1 cellular context compared by ENCODE assay signal in the genomic region with DNA sequence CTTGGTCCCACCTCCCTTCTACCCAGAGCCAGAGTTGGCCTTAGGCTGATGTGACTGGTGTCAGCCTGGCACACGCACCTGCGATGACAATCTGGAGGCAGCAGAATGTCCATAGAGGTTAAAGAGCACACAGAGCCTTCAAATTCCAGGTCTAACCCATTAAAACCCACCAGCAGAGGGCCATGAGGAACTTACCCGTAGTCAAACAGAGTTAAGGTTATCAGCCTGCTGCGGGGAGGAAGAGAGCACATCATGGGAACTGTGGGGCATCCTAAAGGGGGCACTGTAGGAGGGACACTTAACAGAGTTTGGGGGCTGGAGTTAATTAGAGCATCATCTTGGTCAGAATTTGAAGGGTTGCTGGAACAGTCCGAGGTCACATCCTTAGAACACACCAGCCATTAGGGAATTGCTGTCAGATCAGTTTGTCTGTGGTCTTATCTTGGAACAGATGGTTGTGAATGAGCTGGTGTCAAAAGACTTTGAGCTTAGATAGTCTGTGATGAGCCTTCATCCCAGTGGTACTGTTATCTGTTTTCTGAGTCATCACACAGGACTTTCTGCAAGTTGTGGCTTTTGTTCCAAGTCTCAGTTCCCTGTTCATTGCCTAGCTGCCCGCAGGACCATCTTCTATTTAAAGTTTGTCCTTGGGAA.
TF ChIP-seq lines count a peak whose summit lies in the region.

No MANE protein-coding gene starts in this region.

TF ChIP-seq in WTC11, 78 proteins besides CTCF, POLR2A, EP300 and RAD21 (continued from another document):
- TF ChIP-seq, protein P1, sequence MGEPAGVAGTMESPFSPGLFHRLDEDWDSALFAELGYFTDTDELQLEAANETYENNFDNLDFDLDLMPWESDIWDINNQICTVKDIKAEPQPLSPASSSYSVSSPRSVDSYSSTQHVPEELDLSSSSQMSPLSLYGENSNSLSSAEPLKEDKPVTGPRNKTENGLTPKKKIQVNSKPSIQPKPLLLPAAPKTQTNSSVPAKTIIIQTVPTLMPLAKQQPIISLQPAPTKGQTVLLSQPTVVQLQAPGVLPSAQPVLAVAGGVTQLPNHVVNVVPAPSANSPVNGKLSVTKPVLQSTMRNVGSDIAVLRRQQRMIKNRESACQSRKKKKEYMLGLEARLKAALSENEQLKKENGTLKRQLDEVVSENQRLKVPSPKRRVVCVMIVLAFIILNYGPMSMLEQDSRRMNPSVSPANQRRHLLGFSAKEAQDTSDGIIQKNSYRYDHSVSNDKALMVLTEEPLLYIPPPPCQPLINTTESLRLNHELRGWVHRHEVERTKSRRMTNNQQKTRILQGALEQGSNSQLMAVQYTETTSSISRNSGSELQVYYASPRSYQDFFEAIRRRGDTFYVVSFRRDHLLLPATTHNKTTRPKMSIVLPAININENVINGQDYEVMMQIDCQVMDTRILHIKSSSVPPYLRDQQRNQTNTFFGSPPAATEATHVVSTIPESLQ (CRISPR knock-in tag; IDR thresholded peaks at IDR 0.05) = no peak
- TF ChIP-seq FOXP1 (CRISPR knock-in tag; IDR thresholded peaks at IDR 0.05; ENCODE audit: borderline replicate concordance) (no peak), NR2C2 (CRISPR knock-in tag; IDR thresholded peaks at IDR 0.05) (no peak), KAT7 (CRISPR knock-in tag; IDR thresholded peaks at IDR 0.05; ENCODE audit: borderline replicate concordance) (no peak), TEAD4 (CRISPR knock-in tag; IDR thresholded peaks at IDR 0.05) (no peak), ELF4 (CRISPR knock-in tag; IDR thresholded peaks at IDR 0.05; ENCODE audit: low read depth) (no peak), NR1H2 (CRISPR knock-in tag; IDR thresholded peaks at IDR 0.05) (no peak), PRRX2 (CRISPR knock-in tag; IDR thresholded peaks at IDR 0.05) (no peak), MYBL2 (CRISPR knock-in tag; IDR thresholded peaks at IDR 0.05) (no peak), NFATC4 (CRISPR knock-in tag; IDR thresholded peaks at IDR 0.05) (no peak)
- TF ChIP-seq, protein P2, sequence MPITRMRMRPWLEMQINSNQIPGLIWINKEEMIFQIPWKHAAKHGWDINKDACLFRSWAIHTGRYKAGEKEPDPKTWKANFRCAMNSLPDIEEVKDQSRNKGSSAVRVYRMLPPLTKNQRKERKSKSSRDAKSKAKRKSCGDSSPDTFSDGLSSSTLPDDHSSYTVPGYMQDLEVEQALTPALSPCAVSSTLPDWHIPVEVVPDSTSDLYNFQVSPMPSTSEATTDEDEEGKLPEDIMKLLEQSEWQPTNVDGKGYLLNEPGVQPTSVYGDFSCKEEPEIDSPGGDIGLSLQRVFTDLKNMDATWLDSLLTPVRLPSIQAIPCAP (CRISPR knock-in tag; IDR thresholded peaks at IDR 0.05) = no peak
